8 cellular contexts compared by ENCODE assay signal in genomic region chr17:29579866-29580771, GRCh38. TPM values are rescaled to one million over a fixed set of nuclear protein-coding genes. Genes with fewer than 3 reads are reported as not detected.
DNase-seq lines count a peak whose midpoint lies in the region; ATAC-seq and TF ChIP-seq lines count a peak whose summit lies in the region.

No MANE protein-coding gene starts in this region.

- peaks cover 18% of the 10 kb centered on the region for H3K36me3 Mint-ChIP-seq in T-cell

- TF ChIP-seq CTCF in heart left ventricle (IDR thresholded peaks at IDR 0.05) (peak; percentile 80 to 95 (median 90)), retinal pigment epithelial cell (conservative IDR thresholded peaks at IDR 0.05; ENCODE audit: low read depth, low read length) (peak; percentile 91)

- TF ChIP-seq POLR2A in heart left ventricle (IDR thresholded peaks at IDR 0.05) = no peak

- POLR2A ChIA-PET in HEK293T (lab: Yijun Ruan, JAX) = interaction anchor here (1.7 to 3.0 kb wide), 4 partner anchors 10 to 12 kb away, joined by 4 to 14 read pairs (median 10); partner anchors contain the start of genes ANKRD13B and TP53I13
- POLR2A ChIA-PET in T-cell (lab: Charles Lee) = interaction anchor here in 1 of 2 donors (0.6 to 0.7 kb wide), 2 partner anchors 37 to 744 kb away, joined by 3 to 8 read pairs; no protein-coding TSS in a partner anchor

- CTCF ChIA-PET in HEK293T (lab: Yijun Ruan, JAX) (interaction anchor here (0.8 to 4.1 kb wide), 9 partner anchors 11 to 511 kb away, joined by 3 to 26 read pairs (median 4); partner anchors contain the start of genes ANKRD13B and TP53I13), T-cell (lab: Charles Lee) (interaction anchor here (0.6 to 2.4 kb wide), 18 partner anchors 11 to 703 kb away, joined by 3 to 14 read pairs (median 4); partner anchors contain the start of gene ANKRD13B (in 1 of the 2))

- H3K36me3 ChIP-seq in heart left ventricle = peaks cover 0 to 81% (median 72%) of the 10 kb centered on the region in 9 donors

- no peak overlapping the region for H3K4me3 ChIP-seq in heart left ventricle
- no peak overlapping the region for H3K4me3 ChIP-seq in retinal pigment epithelial cell (ENCODE audit: low read length)

- 60 to 66% (median 63%) methylated on average over 13 to 15 of the region's 15 CpGs for WGBS in heart left ventricle, 4 donors

- H3K27me3 Mint-ChIP-seq in T-cell = no peaks in the 10 kb centered on the region

- intact Hi-C loops in heart left ventricle (cut with DNase I) = loop anchor here in 6 of 10 donors (2.0 to 10.0 kb wide), 9 partner anchors 31 to 515 kb away; partner anchors contain the start of genes CORO6 (in 1 of the 6) and SSH2 (in 1 of the 6)

- H3K4me1 Mint-ChIP-seq in T-cell = peaks cover 20 to 24% (median 23%) of the 10 kb centered on the region in 3 donors

- H3K27ac Mint-ChIP-seq in T-cell = peak overlapping the region; percentile 84

- DNase-seq in GM03348 (ENCODE audit: low spot score) (peak; percentile 90), HEK293T (ENCODE audit: extremely low spot score) (peak; percentile 75), NCI-H1092 (lab: John Stamatoyannopoulos, UW) (peak; percentile 58), T-cell (peak; percentile 78 to 92 (median 88)), heart left ventricle (peak; percentile 79 to 90 (median 85)), retinal pigment epithelial cell (ENCODE audit: low read depth) (no peak)
- peak; percentile 84 for DNase-seq in activated naive CD8-positive, alpha-beta T cell treated with anti-CD3 and anti-CD28 coated beads, Interleukin-2, amount 50 U/mL, for 16 hours (ENCODE audit: low read depth, low spot score)

- H3K9me3 ChIP-seq in heart left ventricle = no peaks in the 10 kb centered on the region

- ATAC-seq in T-cell (replicated peaks in 1 of 4) = peak; percentile 93 to 99 (median 98)
- peak; percentile 59 to 80 (median 74) for ATAC-seq in heart left ventricle
- no peak for ATAC-seq in HG03469 (IDR thresholded peaks at IDR 0.05; ENCODE audit: unreplicated experiment)

- H3K9me3 Mint-ChIP-seq in T-cell = no peaks in the 10 kb centered on the region

- H3K27ac ChIP-seq in heart left ventricle = peak overlapping the region in 1 of 12 donors; percentile 5

- peaks cover 0 to 43% (median 23%) of the 10 kb centered on the region in 12 donors for H3K4me1 ChIP-seq in heart left ventricle

- no peaks in the 10 kb centered on the region for H3K27me3 ChIP-seq in heart left ventricle

- no peak overlapping the region for H3K4me3 Mint-ChIP-seq in T-cell

TF ChIP-seq in HEK293T, 16 proteins besides CTCF, POLR2A, EP300 and RAD21:
- TF ChIP-seq HDGF (IDR thresholded peaks at IDR 0.05; ENCODE audit: borderline replicate concordance) (no peak), BHLHE40 (IDR thresholded peaks at IDR 0.05; ENCODE audit: borderline replicate concordance) (no peak), FOXA1 (IDR thresholded peaks at IDR 0.05) (no peak), ZNF384 (IDR thresholded peaks at IDR 0.05) (no peak; the same call in 1 of the 2 replicates), PKNOX1 (IDR thresholded peaks at IDR 0.05) (peak; percentile 94), ELF4 (IDR thresholded peaks at IDR 0.05) (no peak), L3MBTL2 (conservative IDR thresholded peaks at IDR 0.05) (peak; percentile 36; the same call in 1 of the 2 replicates), TARDBP (IDR thresholded peaks at IDR 0.05) (no peak), FOXM1 (IDR thresholded peaks at IDR 0.05; ENCODE audit: borderline replicate concordance) (no peak), ARNT (IDR thresholded peaks at IDR 0.05) (no peak), SUZ12 (IDR thresholded peaks at IDR 0.05) (no peak), SP1 (IDR thresholded peaks at IDR 0.05) (no peak)
TF ChIP-seq in HEK293T: peak in this region for 2.

RNA-seq across cellular contexts. Expression of gene GIT1, which starts 9.3 kb away (rescaled TPM):
- total RNA-seq in T-cell (10 to 100 TPM; 36.7 to 86.4 (median 71.8) TPM), heart left ventricle (10 to 100 TPM; 23.1 to 52.9 (median 31.4) TPM)
- 10 to 100 TPM; 23.0 to 37.8 TPM for polyA plus RNA-seq in heart left ventricle

RNA-seq across cellular contexts. Expression of gene TP53I13, which starts 11.6 kb away (rescaled TPM):
- 100 to 1,000 TPM in 3 of 5 donors, 10 to 100 TPM in 2; 56.0 to 166 (median 128) TPM for total RNA-seq in T-cell
- total RNA-seq in heart left ventricle = 10 to 100 TPM; 23.8 to 65.5 (median 38.3) TPM
- polyA plus RNA-seq in heart left ventricle = 10 to 100 TPM; 65.1 to 93.0 TPM

RNA-seq across cellular contexts. Expression of gene ANKRD13B, which starts 12.8 kb away (rescaled TPM):
- 1 to 10 TPM; 1.7 to 6.4 (median 4.1) TPM for total RNA-seq in T-cell
- total RNA-seq in heart left ventricle = 1 to 10 TPM; 4.4 to 9.9 (median 6.1) TPM
- polyA plus RNA-seq in heart left ventricle = 10 to 100 TPM in 1 of 2 donors, 1 to 10 TPM in 1; 4.1 to 12.7 TPM

RNA-seq across cellular contexts. Expression of gene ABHD15, which starts 13.3 kb away (rescaled TPM):
- total RNA-seq in T-cell (10 to 100 TPM in 4 of 5 donors, 1 to 10 TPM in 1; 7.9 to 23.1 (median 16.5) TPM), heart left ventricle (10 to 100 TPM in 2 of 9 donors, 1 to 10 TPM in 7; 5.3 to 13.1 (median 9.0) TPM)
- 1 to 10 TPM; 4.0 to 8.2 TPM for polyA plus RNA-seq in heart left ventricle

RNA-seq across cellular contexts. Expression of gene CORO6, which starts 42.6 kb away (rescaled TPM):
- total RNA-seq in T-cell = 1 to 10 TPM; 2.4 to 4.1 (median 3.6) TPM
- total RNA-seq in heart left ventricle = 100 to 1,000 TPM in 3 of 9 donors, 10 to 100 TPM in 6; 72.1 to 115 (median 95.5) TPM
- 10 to 100 TPM; 50.7 to 96.2 TPM for polyA plus RNA-seq in heart left ventricle
